In genomic region chr19:58009301-58009665, GRCh38 we compare ENCODE assay signal across 11 cellular contexts. TPM values are rescaled to one million over a fixed set of nuclear protein-coding genes. Genes with fewer than 3 reads are reported as not detected.
A peak's percentile ranks its signal among the peaks of the same experiment; 100 is the strongest.
DNase-seq lines count a peak whose midpoint lies in the region; ATAC-seq and TF ChIP-seq lines count a peak whose summit lies in the region.
"Had no signal": no experiment of that assay in that cellular context is flagged by ENCODE, and none has a peak within 500 bp of the region (broad histone marks: within the 10 kb centered on the region; RNA-seq: fewer than 3 reads in every experiment).

No MANE protein-coding gene starts in this region.

- CTCF ChIA-PET in IMR-90 (lab: Yijun Ruan, JAX), result no interaction called here

- peaks cover 0 to 5% (median 2%) of the 10 kb centered on the region in 4 donors for H3K4me1 Mint-ChIP-seq in naive thymus-derived CD8-positive, alpha-beta T cell

- H2BK5ac ChIP-seq in IMR-90 (ENCODE audit: low read depth, low read length, poor library complexity, severe bottlenecking), result no peak overlapping the region

- no peak overlapping the region for H2BK20ac ChIP-seq in IMR-90 (ENCODE audit: low read depth, low read length)

- H3K9ac ChIP-seq in BLaER1 (peak overlapping the region; percentile 85), IMR-90 (ENCODE audit: low read depth, low read length) (no peak overlapping the region)
- H3K9ac ChIP-seq: KMS-11 had no signal

- H3K27ac ChIP-seq in BLaER1, result no peak overlapping the region
- no peak overlapping the region for H3K27ac ChIP-seq in IMR-90 (ENCODE audit: insufficient read depth, low read length)
- H3K27ac ChIP-seq in effector memory CD4-positive, alpha-beta T cell (ENCODE audit: insufficient read depth, low read length, poor library complexity, severe bottlenecking), result no peak overlapping the region
- H3K27ac ChIP-seq: KMS-11, SJSA1 had no signal

- H3K9me3 Mint-ChIP-seq in naive thymus-derived CD8-positive, alpha-beta T cell, result peaks cover 16 to 90% (median 43%) of the 10 kb centered on the region in 9 donors

- H2AK9ac ChIP-seq in IMR-90 (replicated peaks; ENCODE audit: low read depth, low read length, poor library complexity), result peak overlapping the region; percentile 87

- ATAC-seq in IMR-90 (ENCODE audit: low read depth) (peak; percentile 43; the same call in 1 of the 2 replicates), HG03354 (IDR thresholded peaks at IDR 0.05; ENCODE audit: poor library complexity, severe bottlenecking, unreplicated experiment) (no peak), HG02981 (IDR thresholded peaks at IDR 0.05; ENCODE audit: unreplicated experiment) (no peak)
- no peak for ATAC-seq in naive thymus-derived CD8-positive, alpha-beta T cell

- H3K4me2 ChIP-seq in BLaER1 (peak overlapping the region; percentile 97), IMR-90 (ENCODE audit: low read depth, low read length) (peak overlapping the region; percentile 44)
- H3K4me2 ChIP-seq: KMS-11 had no signal

- H3K23ac ChIP-seq in IMR-90 (ENCODE audit: low read depth, low read length), result no peak overlapping the region

- no peaks in the 10 kb centered on the region; a peak in 1 of 4 replicates for H3K79me1 ChIP-seq in IMR-90 (ENCODE audit: low read depth in 1 of 2, low read length in 2 of 2)

- H4K5ac ChIP-seq in IMR-90 (ENCODE audit: low read depth, low read length), result no peak overlapping the region

- no peaks in the 10 kb centered on the region for H3K9me1 ChIP-seq in IMR-90 (ENCODE audit: insufficient read depth, low read length)

- H3K4ac ChIP-seq in IMR-90 (ENCODE audit: low read depth, low read length), result no peak overlapping the region

- no peak overlapping the region for H2AK5ac ChIP-seq in IMR-90 (ENCODE audit: low read depth, low read length)

- peak overlapping the region in 3 of 10 donors; percentile 29 to 94 (median 92) for H3K27ac Mint-ChIP-seq in naive thymus-derived CD8-positive, alpha-beta T cell

- peak overlapping the region; percentile 85 for H2AFZ ChIP-seq in IMR-90 (replicated peaks; ENCODE audit: low read length, poor library complexity)

- no peak overlapping the region for H4K91ac ChIP-seq in IMR-90 (ENCODE audit: insufficient read depth, low read depth, low read length)

- H3K9me3 ChIP-seq in BLaER1 (peaks cover 22% of the 10 kb centered on the region; the same call in 1 of the 2 replicates), IMR-90 (ENCODE audit: control insufficient read depth, insufficient read depth, low read length) (peaks cover 57% of the 10 kb centered on the region)
- peaks cover 53% of the 10 kb centered on the region for H3K9me3 ChIP-seq in effector memory CD4-positive, alpha-beta T cell (ENCODE audit: control insufficient read depth, low read length)

- DNase-seq in IMR-90, result no peak
- no peak for DNase-seq in effector memory CD4-positive, alpha-beta T cell
- no peak for DNase-seq in naive thymus-derived CD8-positive, alpha-beta T cell
- DNase-seq in activated CD4-positive, CD25-positive, alpha-beta regulatory T cell treated with anti-CD3 and anti-CD28 coated beads, Interleukin-2, amount 50 U/mL, for 72 hours, result no peak
- DNase-seq in stimulated activated naive CD4-positive, alpha-beta T cell treated with Interleukin-2 at 50 U/mL for 16 hours (lab: John Stamatoyannopoulos, UW), result no peak

- peaks cover 20% of the 10 kb centered on the region for H3K4me1 ChIP-seq in BLaER1
- H3K4me1 ChIP-seq in IMR-90 (ENCODE audit: control insufficient read depth, insufficient read depth, low read length), result no peaks in the 10 kb centered on the region
- no peaks in the 10 kb centered on the region for H3K4me1 ChIP-seq in effector memory CD4-positive, alpha-beta T cell (ENCODE audit: control insufficient read depth, insufficient read depth, low read length, poor library complexity, severe bottlenecking)
- H3K4me1 ChIP-seq: SJSA1 had no signal

- no peak overlapping the region for H3K14ac ChIP-seq in IMR-90 (replicated peaks; ENCODE audit: low read depth, low read length)

- H3K36me3 ChIP-seq in BLaER1, result peaks cover 36% of the 10 kb centered on the region
- H3K36me3 ChIP-seq in IMR-90 (ENCODE audit: control insufficient read depth, insufficient read depth, low read length), result peaks cover 19% of the 10 kb centered on the region
- H3K36me3 ChIP-seq in effector memory CD4-positive, alpha-beta T cell (ENCODE audit: control insufficient read depth, insufficient read depth, low read length), result peaks cover 12% of the 10 kb centered on the region

- H3K27me3 ChIP-seq in BLaER1 (no peaks in the 10 kb centered on the region), IMR-90 (ENCODE audit: control insufficient read depth, insufficient read depth, low read length) (no peaks in the 10 kb centered on the region)
- no peaks in the 10 kb centered on the region for H3K27me3 ChIP-seq in effector memory CD4-positive, alpha-beta T cell (replicated peaks; ENCODE audit: control insufficient read depth, insufficient read depth, low read length, poor library complexity, severe bottlenecking)
- H3K27me3 ChIP-seq: SJSA1 had no signal

- H3K56ac ChIP-seq in IMR-90 (ENCODE audit: extremely low read depth, insufficient read depth, low read length), result no peak overlapping the region

- TF ChIP-seq RAD21 in IMR-90 (IDR thresholded peaks at IDR 0.05; ENCODE audit: low read length), result no peak

- no peak overlapping the region for H4K8ac ChIP-seq in IMR-90 (ENCODE audit: low read depth in 2 of 2, low read length in 2 of 2)

- intact Hi-C loops in IMR-90 (cut with micrococcal nuclease), result loop anchor here (10.0 kb wide), 1 partner anchor 146 kb away; the partner anchor contains the start of gene ZNF329

- BruUV-seq in IMR-90 (replicated peaks; lab: Mats Ljungman, UMichigan), result no TSS peak

- H3K36me3 Mint-ChIP-seq in naive thymus-derived CD8-positive, alpha-beta T cell, result peaks cover 33 to 53% (median 51%) of the 10 kb centered on the region in 3 donors

- H2BK15ac ChIP-seq in IMR-90 (ENCODE audit: low read depth, low read length), result no peak overlapping the region

- dilution Hi-C loops in IMR-90 (cut with HindIII; ENCODE audit: low sequenced_read_pairs, unreplicated experiment), result no loop called here

- WGBS in IMR-90 (ENCODE audit: extremely low coverage in 2 of 2, insufficient read length in 1 of 2), 2 experiments, result 3% methylated on average over 15 of the region's 21 CpGs; no CpG with 5 or more reads in 1 of the 2 experiments

- no peak for TF ChIP-seq CTCF in IMR-90 (conservative IDR thresholded peaks at IDR 0.05; ENCODE audit: low read depth, low read length)

- H3K4me3 Mint-ChIP-seq in naive thymus-derived CD8-positive, alpha-beta T cell, result peak overlapping the region in 7 of 10 donors; percentile 14 to 86 (median 70)

- in situ Hi-C loops in IMR-90 (cut with MboI; ENCODE audit: low sequenced_read_pairs), result no loop called here

- TF ChIP-seq POLR2A in IMR-90 (IDR thresholded peaks at IDR 0.05; ENCODE audit: low read depth, low read length), result no peak

- no peak overlapping the region for H3K18ac ChIP-seq in IMR-90 (ENCODE audit: low read depth, low read length)

- POLR2A ChIA-PET in IMR-90 (lab: Charles Lee; ENCODE audit: unreplicated experiment), result no interaction called here
- POLR2A ChIA-PET in naive thymus-derived CD8-positive, alpha-beta T cell (lab: Charles Lee), result interaction anchor here (1.2 kb wide), 1 partner anchor 92 kb away, joined by 3 read pairs; no protein-coding TSS in a partner anchor

- H2BK120ac ChIP-seq in IMR-90 (ENCODE audit: low read depth, low read length), result no peak overlapping the region

- H3K27me3 Mint-ChIP-seq in naive thymus-derived CD8-positive, alpha-beta T cell, result peaks cover 0 to 9% (median 0%) of the 10 kb centered on the region in 5 donors

- peak overlapping the region; percentile 77 for H3K4me3 ChIP-seq in BLaER1
- peak overlapping the region; percentile 58; the same call in 1 of the 2 replicates for H3K4me3 ChIP-seq in IMR-90 (ENCODE audit: insufficient read depth, low read depth, low read length)
- H3K4me3 ChIP-seq in effector memory CD4-positive, alpha-beta T cell (ENCODE audit: insufficient read depth, low read depth, low read length, poor library complexity, severe bottlenecking), result peak overlapping the region; percentile 35
- H3K4me3 ChIP-seq: SJSA1 had no signal

- H4K20me1 ChIP-seq in BLaER1 (0 out of 2 replicates have a peak, but pooled peaks cover 12% of the 10 kb centered on the region), IMR-90 (ENCODE audit: insufficient read depth, low read length) (no peaks in the 10 kb centered on the region)

TF ChIP-seq in IMR-90, 13 proteins besides CTCF, POLR2A, EP300 and RAD21:
- TF ChIP-seq MAZ (IDR thresholded peaks at IDR 0.05; ENCODE audit: borderline replicate concordance, low read depth, low read length) (no peak), MXI1 (IDR thresholded peaks at IDR 0.05; ENCODE audit: borderline replicate concordance, low read depth, low read length) (0 out of 2 replicates have a peak, but pooled peaks have one; percentile 30)

RNA-seq across cellular contexts. Expression of gene ZNF606, which starts 6.7 kb away (rescaled TPM):
- total RNA-seq in IMR-90 (2012; rRNA removed), result 9.0 and 9.4 TPM in 2 replicates
- 2.6 and 4.3 TPM in 2 replicates for polyA plus RNA-seq in IMR-90 (2012; rRNA removed)
- 3.5 and 3.7 TPM in 2 replicates for polyA plus RNA-seq in IMR-90 (2012; cell fraction: cytosol; rRNA removed)
- polyA plus RNA-seq in IMR-90 (2012; cell fraction: nucleus; rRNA removed; ENCODE audit: low replicate concordance), result 14.2 and 15.6 TPM in 2 replicates
- 10 to 100 TPM; 52.6 to 53.2 TPM for total RNA-seq in naive thymus-derived CD8-positive, alpha-beta T cell
- 1 to 10 TPM; 2.1 to 6.5 (median 6.0) TPM for polyA plus RNA-seq in naive thymus-derived CD8-positive, alpha-beta T cell

RNA-seq across cellular contexts. Expression of gene ZSCAN1, which starts 24.5 kb away (rescaled TPM):
- total RNA-seq in IMR-90 (2012; rRNA removed), result not detected in 2 replicates
- polyA plus RNA-seq in IMR-90 (2012; rRNA removed), result 0.14 TPM in 1 of 2 replicates, not detected in the other
- 0.13 TPM in 1 of 2 replicates, not detected in the other for polyA plus RNA-seq in IMR-90 (2012; cell fraction: cytosol; rRNA removed)
- 0.39 and 0.53 TPM in 2 replicates for polyA plus RNA-seq in IMR-90 (2012; cell fraction: nucleus; rRNA removed; ENCODE audit: low replicate concordance)
- total RNA-seq in naive thymus-derived CD8-positive, alpha-beta T cell, result not detected
- polyA plus RNA-seq in naive thymus-derived CD8-positive, alpha-beta T cell, result not detected
- total RNA-seq: SJSA1 had no signal

RNA-seq across cellular contexts. Expression of gene C19orf18, which starts 34.9 kb away (rescaled TPM):
- not detected in 2 replicates for total RNA-seq in IMR-90 (2012; rRNA removed)
- polyA plus RNA-seq in IMR-90 (2012; rRNA removed), result 0.15 TPM in 1 of 2 replicates, not detected in the other
- polyA plus RNA-seq in IMR-90 (2012; cell fraction: cytosol; rRNA removed), result not detected in 2 replicates
- polyA plus RNA-seq in IMR-90 (2012; cell fraction: nucleus; rRNA removed; ENCODE audit: low replicate concordance), result 0.42 TPM in 1 of 2 replicates, not detected in the other
- 1 to 10 TPM; 2.2 to 2.9 TPM for total RNA-seq in naive thymus-derived CD8-positive, alpha-beta T cell
- polyA plus RNA-seq in naive thymus-derived CD8-positive, alpha-beta T cell, result under 1 TPM in 1 of 3 donors, not detected in 2; 0.24 TPM
- total RNA-seq: lung microvascular endothelial cell, SJSA1 had no signal

RNA-seq across cellular contexts. Expression of gene ZNF135, which starts 49.8 kb away (rescaled TPM):
- 1.9 and 2.7 TPM in 2 replicates for total RNA-seq in IMR-90 (2012; rRNA removed)
- 2.4 and 2.7 TPM in 2 replicates for polyA plus RNA-seq in IMR-90 (2012; rRNA removed)
- polyA plus RNA-seq in IMR-90 (2012; cell fraction: cytosol; rRNA removed), result 0.58 and 1.1 TPM in 2 replicates
- polyA plus RNA-seq in IMR-90 (2012; cell fraction: nucleus; rRNA removed; ENCODE audit: low replicate concordance), result 9.2 and 12.1 TPM in 2 replicates
- 10 to 100 TPM; 13.3 to 15.4 TPM for total RNA-seq in naive thymus-derived CD8-positive, alpha-beta T cell
- polyA plus RNA-seq in naive thymus-derived CD8-positive, alpha-beta T cell, result 1 to 10 TPM in 2 of 3 donors, under 1 TPM in 1; 0.79 to 4.3 (median 3.8) TPM
- total RNA-seq: SJSA1 had no signal
